ENCODE assay signal across 10 cellular contexts in genomic region chr9:36091028-36091953, GRCh38. TPM values are rescaled to one million over a fixed set of nuclear protein-coding genes. Genes with fewer than 3 reads are reported as not detected.
DNase-seq lines count a peak whose midpoint lies in the region; ATAC-seq and TF ChIP-seq lines count a peak whose summit lies in the region.
"Had no signal": no experiment of that assay in that cellular context is flagged by ENCODE, and none has a peak within 500 bp of the region (broad histone marks: within the 10 kb centered on the region; RNA-seq: fewer than 3 reads in every experiment).

No MANE protein-coding gene starts in this region.

- peaks cover 7% of the 10 kb centered on the region for H3K9me3 Mint-ChIP-seq in activated naive CD8-positive, alpha-beta T cell treated with anti-CD3 and anti-CD28 coated beads, Interleukin-2, amount 50 U/mL, for 24 hours

- ATAC-seq in activated naive CD8-positive, alpha-beta T cell treated with anti-CD3 and anti-CD28 coated beads, Interleukin-2, amount 50 U/mL, for 24 hours, result no peak
- no peak for ATAC-seq in GM21515 (IDR thresholded peaks at IDR 0.05; ENCODE audit: unreplicated experiment)

- DNase-seq in H4 (ENCODE audit: low spot score) (peak; percentile 61), kidney glomerular epithelial cell (lab: John Stamatoyannopoulos, UW) (peak; percentile 98), NCI-H1930 (lab: John Stamatoyannopoulos, UW) (no peak), H7 (no peak), retina (no peak)
- DNase-seq in activated naive CD8-positive, alpha-beta T cell treated with anti-CD3 and anti-CD28 coated beads, Interleukin-2, amount 50 U/mL, for 24 hours, result no peak
- DNase-seq: PC-9 had no signal

- peaks cover 19% of the 10 kb centered on the region for H3K4me1 Mint-ChIP-seq in activated naive CD8-positive, alpha-beta T cell treated with anti-CD3 and anti-CD28 coated beads, Interleukin-2, amount 50 U/mL, for 24 hours

- H3K27ac ChIP-seq in 22Rv1, result no peak overlapping the region
- H3K27ac ChIP-seq: PC-9 had no signal

- no peak overlapping the region for H3K4me3 ChIP-seq in H7 (ENCODE audit: insufficient read depth, low read depth, low read length)
- H3K4me3 ChIP-seq: dorsolateral prefrontal cortex, PC-9 had no signal

- H3K4me3 Mint-ChIP-seq in activated naive CD8-positive, alpha-beta T cell treated with anti-CD3 and anti-CD28 coated beads, Interleukin-2, amount 50 U/mL, for 24 hours, result no peak overlapping the region

- peak; percentile 18; the same call in 1 of the 2 replicates for TF ChIP-seq CTCF in 22Rv1 (IDR thresholded peaks at IDR 0.05)

- H3K36me3 ChIP-seq in H7 (replicated peaks; ENCODE audit: control insufficient read depth, insufficient read depth, low read length), result no peaks in the 10 kb centered on the region

- H3K27me3 ChIP-seq in H7 (ENCODE audit: control insufficient read depth, insufficient read depth, low read length), result no peaks in the 10 kb centered on the region
- H3K27me3 ChIP-seq: dorsolateral prefrontal cortex had no signal

- H3K36me3 Mint-ChIP-seq in activated naive CD8-positive, alpha-beta T cell treated with anti-CD3 and anti-CD28 coated beads, Interleukin-2, amount 50 U/mL, for 24 hours (ENCODE audit: low read depth), result peaks cover 10% of the 10 kb centered on the region

- H3K27me3 Mint-ChIP-seq in activated naive CD8-positive, alpha-beta T cell treated with anti-CD3 and anti-CD28 coated beads, Interleukin-2, amount 50 U/mL, for 24 hours, result no peaks in the 10 kb centered on the region

- peak overlapping the region; percentile 5 for H3K27ac Mint-ChIP-seq in activated naive CD8-positive, alpha-beta T cell treated with anti-CD3 and anti-CD28 coated beads, Interleukin-2, amount 50 U/mL, for 24 hours

RNA-seq across cellular contexts. Expression of gene GLIPR2, which starts 45.2 kb away (rescaled TPM):
- 5.5 and 9.7 TPM in 2 replicates for total RNA-seq in H4 (2014; rRNA removed; shearing (Covaris generic))
- total RNA-seq in H7 (2014; rRNA removed; shearing (Covaris generic)), result 2.7 and 9.1 TPM in 2 replicates

RNA-seq across cellular contexts. Expression of gene RECK, which starts 54.6 kb away (rescaled TPM):
- total RNA-seq in H4 (2014; rRNA removed; shearing (Covaris generic)), result 14.3 and 16.7 TPM in 2 replicates
- total RNA-seq in H7 (2014; rRNA removed; shearing (Covaris generic)), result 11.7 and 16.1 TPM in 2 replicates

Comparison
In these comparisons a context has a peak if more than half of its experiments do, and no peak if none do; other contexts are left out.
1. DNase-seq: peak in H4 (single experiment) and kidney glomerular epithelial cell (single experiment); none in activated naive CD8-positive, alpha-beta T cell treated with anti-CD3 and anti-CD28 coated beads, Interleukin-2, amount 50 U/mL, for 24 hours (single experiment), NCI-H1930 (0 of 2), H7 (single experiment) and retina (single experiment).